Comparison of ENCODE assay signal across 1 cellular context in genomic region chr1:112064344-112064743, GRCh38.
TF ChIP-seq lines count a peak whose summit lies in the region.

No MANE protein-coding gene starts in this region.

TF ChIP-seq in GM23338, 12 proteins besides CTCF, POLR2A, EP300 and RAD21 (continued from another document):
- TF ChIP-seq ZNF462 (CRISPR knock-in tag; IDR thresholded peaks at IDR 0.05) (no peak), NANOG (IDR thresholded peaks at IDR 0.05; ENCODE audit: borderline replicate concordance) (no peak), EZH2phosphoT487 (IDR thresholded peaks at IDR 0.05; ENCODE audit: unreplicated experiment) (no peak), ZNF331 (CRISPR knock-in tag; IDR thresholded peaks at IDR 0.05; ENCODE audit: low read depth) (no peak), ETS1 (IDR thresholded peaks at IDR 0.05) (no peak)
